Comparison of ENCODE assay signal across 36 cellular contexts in genomic region chr11:45294499-45294898, GRCh38. TPM values are rescaled to one million over a fixed set of nuclear protein-coding genes. Genes with fewer than 3 reads are reported as not detected.
"Had no signal": no experiment of that assay in that cellular context is flagged by ENCODE, and none has a peak within 500 bp of the region (broad histone marks: within the 10 kb centered on the region; RNA-seq: fewer than 3 reads in every experiment).

No MANE protein-coding gene starts in this region.

- DNase-seq: activated B cell treated with CpG ODN at 0.5 μM for 24 hours; activated CD4-positive, alpha-beta T cell treated with anti-CD3 and anti-CD28 coated beads for 48 hours; activated CD4-positive, alpha-beta T cell treated with anti-CD3 and anti-CD28 coated beads, Interleukin-2, amount 50 U/mL, for 1 hour; activated CD4-positive, alpha-beta T cell treated with anti-CD3 and anti-CD28 coated beads, Interleukin-2, amount 50 U/mL, for 48 hours; activated CD8-positive, alpha-beta memory T cell treated with anti-CD3 and anti-CD28 coated beads, Interleukin-2, amount 10 ng/mL, durations not matched to agents 7 days and 5 days; activated CD8-positive, alpha-beta memory T cell treated with anti-CD3 and anti-CD28 coated beads, Interleukin-2, amount 50 U/mL, for 4 hours; activated CD8-positive, alpha-beta T cell treated with anti-CD3 and anti-CD28 coated beads for 36 hours; activated gamma-delta T cell; activated naive CD4-positive, alpha-beta T cell treated with anti-CD3 and anti-CD28 coated beads, Interleukin-2, amount 50 U/mL, for 16 hours; activated naive CD4-positive, alpha-beta T cell treated with Interleukin-2 at 50 U/mL for 16 hours; activated T-cell treated with anti-CD3 and anti-CD28 coated beads for 4 hours; activated T-cell treated with anti-CD3 and anti-CD28 coated beads, Interleukin-2, amount 50 U/mL, for 24 hours; activated T-cell treated with anti-CD3 and anti-CD28 coated beads, Interleukin-2, amount 50 U/mL, for 72 hours; amniotic stem cell; anterior cingulate cortex; brain microvascular endothelial cell; dorsolateral prefrontal cortex; effector memory CD4-positive, alpha-beta T cell; endodermal cell; esophagus squamous epithelium; foreskin melanocyte; T-helper 1 cell; T-helper 17 cell; T1000; WERI-Rb-1 had no signal

- H3K4me1 ChIP-seq: esophagus squamous epithelium, gastroesophageal sphincter had no signal

- H3K27ac Mint-ChIP-seq: activated B cell treated with CpG ODN at 0.5 μM for 24 hours; activated CD8-positive, alpha-beta memory T cell treated with anti-CD3 and anti-CD28 coated beads, Interleukin-2, amount 10 ng/mL, durations not matched to agents 7 days and 5 days; activated CD8-positive, alpha-beta T cell treated with anti-CD3 and anti-CD28 coated beads for 36 hours; activated naive CD8-positive, alpha-beta T cell; activated T-cell treated with anti-CD3 and anti-CD28 coated beads, Interleukin-2, amount 50 U/mL, for 24 hours; activated T-cell treated with anti-CD3 and anti-CD28 coated beads, Interleukin-2, amount 50 U/mL, for 72 hours; dendritic cell treated with granulocyte-macrophage colony-stimulating factor and Interleukin-4, amounts not matched to agents 40 ng/mL and 50 ng/mL, for 4 days; endodermal cell; T-helper 17 cell; T-helper 2 cell treated with Interferon-gamma antibody and Interleukin-4, amounts not matched to agents 5 μg/mL and 100 μg/mL, for 36 hours had no signal

- H3K9me3 ChIP-seq: esophagus squamous epithelium, gastroesophageal sphincter had no signal

- ATAC-seq: activated CD4-positive, CD25-positive, alpha-beta regulatory T cell treated with anti-CD3 and anti-CD28 coated beads, Interleukin-2, amount 50 U/mL, for 24 hours; activated CD8-positive, alpha-beta memory T cell treated with anti-CD3 and anti-CD28 coated beads, Interleukin-2, amount 10 ng/mL, durations not matched to agents 7 days and 5 days; activated CD8-positive, alpha-beta T cell treated with anti-CD3 and anti-CD28 coated beads for 36 hours; activated T-cell treated with anti-CD3 and anti-CD28 coated beads, Interleukin-2, amount 50 U/mL, for 72 hours; gastroesophageal sphincter; T-helper 17 cell had no signal

- H3K36me3 ChIP-seq: brain microvascular endothelial cell, esophagus squamous epithelium, gastroesophageal sphincter, WERI-Rb-1 had no signal

- H3K36me3 Mint-ChIP-seq: activated CD8-positive, alpha-beta memory T cell treated with anti-CD3 and anti-CD28 coated beads, Interleukin-2, amount 10 ng/mL, durations not matched to agents 7 days and 5 days; activated naive CD8-positive, alpha-beta T cell had no signal

- H3K9me3 Mint-ChIP-seq: activated B cell treated with CpG ODN at 0.5 μM for 24 hours; activated CD8-positive, alpha-beta T cell treated with anti-CD3 and anti-CD28 coated beads for 36 hours; activated T-cell treated with anti-CD3 and anti-CD28 coated beads, Interleukin-2, amount 50 U/mL, for 24 hours; activated T-cell treated with anti-CD3 and anti-CD28 coated beads, Interleukin-2, amount 50 U/mL, for 72 hours; central memory CD8-positive, alpha-beta T cell; dendritic cell treated with granulocyte-macrophage colony-stimulating factor and Interleukin-4, amounts not matched to agents 40 ng/mL and 50 ng/mL, for 4 days; endodermal cell; T-helper 2 cell treated with Interferon-gamma antibody and Interleukin-4, amounts not matched to agents 5 μg/mL and 100 μg/mL, for 36 hours had no signal

- H3K4me3 ChIP-seq: coronary artery, dorsolateral prefrontal cortex, esophagus squamous epithelium, gastroesophageal sphincter had no signal

- H3K4me1 Mint-ChIP-seq: activated B cell treated with CpG ODN at 0.5 μM for 24 hours; activated CD8-positive, alpha-beta memory T cell treated with anti-CD3 and anti-CD28 coated beads, Interleukin-2, amount 10 ng/mL, durations not matched to agents 7 days and 5 days; central memory CD8-positive, alpha-beta T cell; T-helper 17 cell had no signal

- H3K4me3 Mint-ChIP-seq: activated B cell treated with CpG ODN at 0.5 μM for 24 hours; activated CD8-positive, alpha-beta memory T cell treated with anti-CD3 and anti-CD28 coated beads, Interleukin-2, amount 10 ng/mL, durations not matched to agents 7 days and 5 days; activated CD8-positive, alpha-beta T cell treated with anti-CD3 and anti-CD28 coated beads for 36 hours; activated naive CD8-positive, alpha-beta T cell; activated T-cell treated with anti-CD3 and anti-CD28 coated beads, Interleukin-2, amount 50 U/mL, for 24 hours; activated T-cell treated with anti-CD3 and anti-CD28 coated beads, Interleukin-2, amount 50 U/mL, for 72 hours; central memory CD8-positive, alpha-beta T cell; dendritic cell treated with granulocyte-macrophage colony-stimulating factor and Interleukin-4, amounts not matched to agents 40 ng/mL and 50 ng/mL, for 4 days; endodermal cell; T-helper 17 cell; T-helper 2 cell treated with Interferon-gamma antibody and Interleukin-4, amounts not matched to agents 5 μg/mL and 100 μg/mL, for 36 hours had no signal

- H3K27ac ChIP-seq: brain microvascular endothelial cell, coronary artery, dorsolateral prefrontal cortex, esophagus squamous epithelium, gastroesophageal sphincter, WERI-Rb-1 had no signal

RNA-seq across cellular contexts. Expression of gene SYT13, which starts 8.4 kb away (rescaled TPM):
- total RNA-seq: activated B cell treated with CpG ODN at 0.5 μM for 24 hours; activated CD8-positive, alpha-beta memory T cell treated with anti-CD3 and anti-CD28 coated beads for 36 hours; activated CD8-positive, alpha-beta memory T cell treated with anti-CD3 and anti-CD28 coated beads, Interleukin-2, amount 10 ng/mL, durations not matched to agents 7 days and 5 days; activated CD8-positive, alpha-beta T cell treated with anti-CD3 and anti-CD28 coated beads for 36 hours; activated T-cell treated with anti-CD3 and anti-CD28 coated beads, Interleukin-2, amount 50 U/mL, for 72 hours; bronchial epithelial cell; fibroblast of lung; fibroblast of villous mesenchyme had no signal
